Comparison of ENCODE assay signal across 18 cellular contexts in genomic region chr12:121326996-121327674, GRCh38. TPM values are rescaled to one million over a fixed set of nuclear protein-coding genes. Genes with fewer than 3 reads are reported as not detected.
DNase-seq lines count a peak whose midpoint lies in the region; ATAC-seq and TF ChIP-seq lines count a peak whose summit lies in the region.
"Had no signal": no experiment of that assay in that cellular context is flagged by ENCODE, and none has a peak within 500 bp of the region (broad histone marks: within the 10 kb centered on the region; RNA-seq: fewer than 3 reads in every experiment).

No MANE protein-coding gene starts in this region.

- no peak overlapping the region for H3K4me3 Mint-ChIP-seq in activated naive CD8-positive, alpha-beta T cell treated with anti-CD3 and anti-CD28 coated beads, Interleukin-2, amount 10 ng/mL, durations not matched to agents 7 days and 5 days
- no peak overlapping the region for H3K4me3 Mint-ChIP-seq in activated naive CD8-positive, alpha-beta T cell treated with anti-CD3 and anti-CD28 coated beads, Interleukin-2, amount 50 U/mL, for 24 hours
- H3K4me3 Mint-ChIP-seq: neural progenitor cell, T-cell had no signal

- peaks cover 9% of the 10 kb centered on the region for H3K4me1 Mint-ChIP-seq in activated naive CD8-positive, alpha-beta T cell treated with anti-CD3 and anti-CD28 coated beads, Interleukin-2, amount 10 ng/mL, durations not matched to agents 7 days and 5 days
- no peaks in the 10 kb centered on the region for H3K4me1 Mint-ChIP-seq in activated naive CD8-positive, alpha-beta T cell treated with anti-CD3 and anti-CD28 coated beads, Interleukin-2, amount 50 U/mL, for 24 hours
- H3K4me1 Mint-ChIP-seq: neural progenitor cell, T-cell had no signal

- H3K9me3 Mint-ChIP-seq in activated naive CD8-positive, alpha-beta T cell treated with anti-CD3 and anti-CD28 coated beads, Interleukin-2, amount 10 ng/mL, durations not matched to agents 7 days and 5 days, result no peaks in the 10 kb centered on the region
- H3K9me3 Mint-ChIP-seq in activated naive CD8-positive, alpha-beta T cell treated with anti-CD3 and anti-CD28 coated beads, Interleukin-2, amount 50 U/mL, for 24 hours, result no peaks in the 10 kb centered on the region
- H3K9me3 Mint-ChIP-seq: neural progenitor cell, T-cell had no signal

- no peak overlapping the region for H3K4me2 ChIP-seq in neuronal stem cell (ENCODE audit: insufficient read depth, low read length, poor library complexity, severe bottlenecking)
- H3K4me2 ChIP-seq: neural progenitor cell, smooth muscle cell had no signal

- no peak overlapping the region for H2AFZ ChIP-seq in neuronal stem cell (ENCODE audit: low read length)
- H2AFZ ChIP-seq: neural progenitor cell had no signal

- H4K8ac ChIP-seq in neuronal stem cell (ENCODE audit: low read depth, low read length), result no peak overlapping the region

- no peak overlapping the region for H2BK120ac ChIP-seq in neuronal stem cell (ENCODE audit: low read depth, low read length)

- no peak overlapping the region for H2BK15ac ChIP-seq in neuronal stem cell (ENCODE audit: low read length)

- no peak overlapping the region for H4K91ac ChIP-seq in neuronal stem cell (ENCODE audit: low read depth, low read length, poor library complexity)

- H2BK5ac ChIP-seq in neuronal stem cell (ENCODE audit: low read length), result no peak overlapping the region

- TF ChIP-seq CTCF in dorsolateral prefrontal cortex (IDR thresholded peaks at IDR 0.05 in 54 of 56, conservative IDR thresholded peaks at IDR 0.05 in 2 of 56; ENCODE audit: low read depth in 1 of 56, partially characterized antibody in 56 of 56), result peak in 5 of 56 donors; percentile 13 to 26 (median 22)

- no peak overlapping the region for H3K23ac ChIP-seq in neuronal stem cell (ENCODE audit: low read depth, low read length, poor library complexity)

- no peaks in the 10 kb centered on the region for H3K79me1 ChIP-seq in neuronal stem cell (ENCODE audit: low read depth, low read length)

- peak overlapping the region; percentile 30 for H3K4ac ChIP-seq in neuronal stem cell (ENCODE audit: low read length)

- peak overlapping the region; percentile 63 for H3K27ac Mint-ChIP-seq in activated naive CD8-positive, alpha-beta T cell treated with anti-CD3 and anti-CD28 coated beads, Interleukin-2, amount 10 ng/mL, durations not matched to agents 7 days and 5 days
- no peak overlapping the region for H3K27ac Mint-ChIP-seq in activated naive CD8-positive, alpha-beta T cell treated with anti-CD3 and anti-CD28 coated beads, Interleukin-2, amount 50 U/mL, for 24 hours
- H3K27ac Mint-ChIP-seq: neural progenitor cell had no signal

- H3K14ac ChIP-seq in neuronal stem cell (ENCODE audit: low read length), result no peak overlapping the region

- POLR2A ChIA-PET in activated naive CD8-positive, alpha-beta T cell treated with anti-CD3 and anti-CD28 coated beads, Interleukin-2, amount 10 ng/mL, durations not matched to agents 7 days and 5 days (lab: Charles Lee), result no interaction called here

- H2AK5ac ChIP-seq in neuronal stem cell (ENCODE audit: low read depth, low read length), result no peak overlapping the region

- H3K36me3 ChIP-seq in neuronal stem cell (replicated peaks in 1 of 2; ENCODE audit: control insufficient read depth in 2 of 2, insufficient read depth in 2 of 2, low read length in 2 of 2), result peaks cover 32 to 96% of the 10 kb centered on the region in 2 donors

- H3K4me1 ChIP-seq in neuronal stem cell (ENCODE audit: control insufficient read depth in 2 of 2, insufficient read depth in 1 of 2, low read depth in 1 of 2, low read length in 2 of 2), result no peaks in the 10 kb centered on the region
- H3K4me1 ChIP-seq: neural progenitor cell had no signal

- H3K36me3 Mint-ChIP-seq in activated naive CD8-positive, alpha-beta T cell treated with anti-CD3 and anti-CD28 coated beads, Interleukin-2, amount 10 ng/mL, durations not matched to agents 7 days and 5 days, result peaks cover 41% of the 10 kb centered on the region
- H3K36me3 Mint-ChIP-seq in activated naive CD8-positive, alpha-beta T cell treated with anti-CD3 and anti-CD28 coated beads, Interleukin-2, amount 50 U/mL, for 24 hours (ENCODE audit: low read depth), result peaks cover 54% of the 10 kb centered on the region

- H3K9me3 ChIP-seq in neuronal stem cell (replicated peaks in 1 of 2; ENCODE audit: control insufficient read depth in 2 of 2, insufficient read depth in 1 of 2, low read depth in 1 of 2, low read length in 2 of 2), result no peaks in the 10 kb centered on the region

- no peak overlapping the region for H2BK12ac ChIP-seq in neuronal stem cell (ENCODE audit: low read length)

- no peak overlapping the region for H3K9ac ChIP-seq in neuronal stem cell (ENCODE audit: low read depth, low read length, poor library complexity)
- H3K9ac ChIP-seq: neural progenitor cell had no signal

- H3K4me3 ChIP-seq in dorsolateral prefrontal cortex, result peak overlapping the region in 21 of 59 donors; percentile 1 to 52 (median 11)
- H3K4me3 ChIP-seq in neuronal stem cell (ENCODE audit: low read length in 2 of 2), result no peak overlapping the region
- H3K4me3 ChIP-seq: cardiac muscle cell, neural progenitor cell, smooth muscle cell had no signal

- no CpG with 5 or more reads among the region's 21 CpGs for WGBS in neuronal stem cell (ENCODE audit: extremely low coverage in 2 of 2, insufficient read length in 2 of 2, insufficient replicate concordance in 1 of 2), 2 donors

- DNase-seq in activated naive CD8-positive, alpha-beta T cell treated with anti-CD3 and anti-CD28 coated beads, Interleukin-2, amount 10 ng/mL, durations not matched to agents 7 days and 5 days, result no peak
- DNase-seq in activated naive CD8-positive, alpha-beta T cell treated with anti-CD3 and anti-CD28 coated beads, Interleukin-2, amount 50 U/mL, for 24 hours, result no peak
- peak in 9 of 10 donors; percentile 46 to 88 (median 67) for DNase-seq in dorsolateral prefrontal cortex
- DNase-seq in neuronal stem cell (ENCODE audit: low spot score), result no peak
- DNase-seq in dedifferentiated amniotic fluid mesenchymal stem cell (ENCODE audit: extremely low spot score), result no peak
- DNase-seq in glomerular visceral epithelial cell (ENCODE audit: extremely low spot score), result no peak
- DNase-seq: activated effector memory CD4-positive, alpha-beta T cell treated with anti-CD3 and anti-CD28 coated beads, Interleukin-2, amount 50 U/mL, for 16 hours; foreskin melanocyte; H7; NCI-H187; NCI-H774; stimulated activated naive CD4-positive, alpha-beta T cell; T-cell had no signal

- H3K27me3 ChIP-seq in dorsolateral prefrontal cortex (no peaks in the 10 kb centered on the region), neuronal stem cell (ENCODE audit: control insufficient read depth in 3 of 3, insufficient read depth in 3 of 3, low read depth in 1 of 3, low read length in 3 of 3) (peaks cover 0 to 2% (median 0%) of the 10 kb centered on the region in 3 experiments)
- H3K27me3 ChIP-seq: cardiac muscle cell, neural progenitor cell had no signal

- H3K27ac ChIP-seq in dorsolateral prefrontal cortex, result peak overlapping the region; percentile 20 to 93 (median 80)
- H3K27ac ChIP-seq in neuronal stem cell (replicated peaks; ENCODE audit: low read length), result no peak overlapping the region
- H3K27ac ChIP-seq: cardiac muscle cell, neural progenitor cell had no signal

- intact Hi-C loops in dorsolateral prefrontal cortex (cut with DNase I), result no loop called here

- no peaks in the 10 kb centered on the region for H3K27me3 Mint-ChIP-seq in activated naive CD8-positive, alpha-beta T cell treated with anti-CD3 and anti-CD28 coated beads, Interleukin-2, amount 10 ng/mL, durations not matched to agents 7 days and 5 days
- H3K27me3 Mint-ChIP-seq in activated naive CD8-positive, alpha-beta T cell treated with anti-CD3 and anti-CD28 coated beads, Interleukin-2, amount 50 U/mL, for 24 hours, result no peaks in the 10 kb centered on the region
- H3K27me3 Mint-ChIP-seq: T-cell had no signal

- H3K18ac ChIP-seq in neuronal stem cell (ENCODE audit: low read length), result no peak overlapping the region

- no peak for ATAC-seq in activated naive CD8-positive, alpha-beta T cell treated with anti-CD3 and anti-CD28 coated beads, Interleukin-2, amount 10 ng/mL, durations not matched to agents 7 days and 5 days (ENCODE audit: low read depth)
- no peak for ATAC-seq in activated naive CD8-positive, alpha-beta T cell treated with anti-CD3 and anti-CD28 coated beads, Interleukin-2, amount 50 U/mL, for 24 hours
- ATAC-seq in esophagus mucosa (no peak), GM21619 (IDR thresholded peaks at IDR 0.05; ENCODE audit: unreplicated experiment) (no peak)
- ATAC-seq: T-cell had no signal

RNA-seq across cellular contexts. Expression of gene ANAPC5, which starts 25.1 kb away (rescaled TPM):
- 100 to 1,000 TPM; 133 to 135 TPM for total RNA-seq in activated naive CD8-positive, alpha-beta T cell treated with anti-CD3 and anti-CD28 coated beads, Interleukin-2, amount 10 ng/mL, durations not matched to agents 7 days and 5 days
- 100 to 1,000 TPM; 108 to 272 (median 159) TPM for total RNA-seq in dorsolateral prefrontal cortex
- 108 TPM for polyA plus RNA-seq in neuronal stem cell (2013, experiment 1 of 2)
- polyA plus RNA-seq in neuronal stem cell (2013, experiment 2 of 2), result 107 TPM
- 68.2 TPM for total RNA-seq in esophagus mucosa

RNA-seq across cellular contexts. Expression of gene CAMKK2, which starts 30.6 kb away (rescaled TPM):
- 10 to 100 TPM; 27.0 to 29.2 TPM for total RNA-seq in activated naive CD8-positive, alpha-beta T cell treated with anti-CD3 and anti-CD28 coated beads, Interleukin-2, amount 10 ng/mL, durations not matched to agents 7 days and 5 days
- total RNA-seq in dorsolateral prefrontal cortex, result 100 to 1,000 TPM in 117 of 120 experiments, 10 to 100 TPM in 3; 52.8 to 279 (median 164) TPM
- polyA plus RNA-seq in neuronal stem cell (2013, experiment 1 of 2), result 24.5 TPM
- polyA plus RNA-seq in neuronal stem cell (2013, experiment 2 of 2), result 24.3 TPM
- 17.5 TPM for total RNA-seq in esophagus mucosa

Comparison
In these comparisons a context has a peak if more than half of its experiments do, and no peak if none do; other contexts are left out.
1. DNase-seq: peak in dorsolateral prefrontal cortex (9 of 10); none in activated naive CD8-positive, alpha-beta T cell treated with anti-CD3 and anti-CD28 coated beads, Interleukin-2, amount 10 ng/mL, durations not matched to agents 7 days and 5 days (single experiment), activated naive CD8-positive, alpha-beta T cell treated with anti-CD3 and anti-CD28 coated beads, Interleukin-2, amount 50 U/mL, for 24 hours (single experiment), neuronal stem cell (single experiment), dedifferentiated amniotic fluid mesenchymal stem cell (single experiment) and glomerular visceral epithelial cell (single experiment).